ENCODE assay signal across 9 cellular contexts in genomic region chr2:10075101-10075500, GRCh38. TPM values are rescaled to one million over a fixed set of nuclear protein-coding genes. Genes with fewer than 3 reads are reported as not detected.
"Had no signal": no experiment of that assay in that cellular context is flagged by ENCODE, and none has a peak within 500 bp of the region (broad histone marks: within the 10 kb centered on the region; RNA-seq: fewer than 3 reads in every experiment).

No MANE protein-coding gene starts in this region.

- H3K9me3 ChIP-seq: HAP-1 had no signal

- H3K4me1 ChIP-seq: HAP-1 had no signal

- H3K36me3 ChIP-seq: HAP-1 had no signal

- H3K4me3 ChIP-seq: GM23248, HAP-1 had no signal

- H3K9ac ChIP-seq: GM23248 had no signal

- H2AFZ ChIP-seq: GM23248 had no signal

- DNase-seq: GM23248, GOT3, H7, HFFc6, KBM-7 had no signal

- H3K4me3 Mint-ChIP-seq: HFFc6, IgD-negative memory B cell had no signal

- ATAC-seq: HCT116 had no signal

- H3K36me3 Mint-ChIP-seq: IgD-negative memory B cell had no signal

- H3K27ac Mint-ChIP-seq: HFFc6, IgD-negative memory B cell had no signal

- H3K9me3 Mint-ChIP-seq: HFFc6, IgD-negative memory B cell had no signal

- H3K27ac ChIP-seq: GM23248, HL-60 had no signal

RNA-seq across cellular contexts. Expression of gene CYS1, which starts 5.1 kb away (rescaled TPM):
- polyA plus RNA-seq: IgD-negative memory B cell had no signal
